Comparison of ENCODE assay signal across 9 cellular contexts in the genomic region with DNA sequence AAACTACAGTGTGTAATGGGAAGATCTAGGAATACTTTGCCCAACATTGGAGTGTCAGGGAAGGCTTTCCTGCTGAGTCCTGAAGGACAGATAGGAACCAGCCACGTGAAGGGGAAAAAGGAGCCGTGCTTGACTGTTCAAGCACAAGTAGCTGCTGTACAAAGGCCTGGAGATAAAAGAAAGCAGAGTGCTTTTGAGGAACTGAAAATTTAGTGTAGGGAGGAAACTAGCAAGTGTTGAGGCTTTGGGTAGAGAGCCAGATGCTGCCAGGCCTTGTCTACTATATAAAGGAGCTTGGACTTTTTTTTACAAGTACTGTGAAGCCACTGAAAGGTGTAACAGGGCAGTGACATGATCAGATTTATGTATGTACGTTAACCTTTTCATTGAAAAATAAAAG. TPM values are rescaled to one million over a fixed set of nuclear protein-coding genes. Genes with fewer than 3 reads are reported as not detected.
A peak's percentile ranks its signal among the peaks of the same experiment; 100 is the strongest.
DNase-seq lines count a peak whose midpoint lies in the region; ATAC-seq and TF ChIP-seq lines count a peak whose summit lies in the region.
"Had no signal": no experiment of that assay in that cellular context is flagged by ENCODE, and none has a peak within 500 bp of the region (broad histone marks: within the 10 kb centered on the region; RNA-seq: fewer than 3 reads in every experiment).

No MANE protein-coding gene starts in this region.

- TF ChIP-seq EP300 in sigmoid colon (IDR thresholded peaks at IDR 0.05): no peak

- no peak overlapping the region for H2AFZ ChIP-seq in OCI-LY7 (ENCODE audit: low read length)

- H3K4me3 ChIP-seq in cardiac muscle cell: no peak overlapping the region
- no peak overlapping the region for H3K4me3 ChIP-seq in right cardiac atrium (ENCODE audit: low read length)
- H3K4me3 ChIP-seq in OCI-LY7 (ENCODE audit: low read depth, low read length, poor library complexity, severe bottlenecking): no peak overlapping the region
- no peak overlapping the region for H3K4me3 ChIP-seq in sigmoid colon
- H3K4me3 ChIP-seq: SJSA1 had no signal

- H3K9me2 ChIP-seq in OCI-LY7 (ENCODE audit: insufficient read depth, low read length): no peaks in the 10 kb centered on the region

- ATAC-seq in right cardiac atrium: no peak
- ATAC-seq in HG02981 (IDR thresholded peaks at IDR 0.05; ENCODE audit: unreplicated experiment): peak; percentile 81

- H3K4me2 ChIP-seq in OCI-LY7 (ENCODE audit: low read length): peak overlapping the region; percentile 36

- H3K9me3 ChIP-seq in cardiac muscle cell (ENCODE audit: low read depth): no peaks in the 10 kb centered on the region
- H3K9me3 ChIP-seq in right cardiac atrium (ENCODE audit: control insufficient read depth, low read length): no peaks in the 10 kb centered on the region
- no peaks in the 10 kb centered on the region for H3K9me3 ChIP-seq in OCI-LY7 (ENCODE audit: low read length)
- H3K9me3 ChIP-seq in sigmoid colon: no peaks in the 10 kb centered on the region
- H3K9me3 ChIP-seq: SJSA1 had no signal

- H3K36me3 ChIP-seq in cardiac muscle cell (no peaks in the 10 kb centered on the region), OCI-LY7 (ENCODE audit: insufficient read depth, low read length) (no peaks in the 10 kb centered on the region), sigmoid colon (no peaks in the 10 kb centered on the region)
- H3K36me3 ChIP-seq: SJSA1 had no signal

- peaks cover 42% of the 10 kb centered on the region for H3K4me1 ChIP-seq in cardiac muscle cell (ENCODE audit: low read depth)
- H3K4me1 ChIP-seq in right cardiac atrium (ENCODE audit: control insufficient read depth, insufficient read depth, low read length): peaks cover 11% of the 10 kb centered on the region
- peaks cover 54% of the 10 kb centered on the region for H3K4me1 ChIP-seq in OCI-LY7 (ENCODE audit: insufficient read depth, low read length, poor library complexity, severe bottlenecking)
- peaks cover 0 to 30% (median 16%) of the 10 kb centered on the region in 4 donors for H3K4me1 ChIP-seq in sigmoid colon

- no peaks in the 10 kb centered on the region for H4K20me1 ChIP-seq in OCI-LY7 (ENCODE audit: insufficient read depth, low read length)

- TF ChIP-seq CTCF in cardiac muscle cell (IDR thresholded peaks at IDR 0.05; ENCODE audit: low read depth, low read length) (no peak), OCI-LY7 (conservative IDR thresholded peaks at IDR 0.05; ENCODE audit: low read length) (no peak), sigmoid colon (IDR thresholded peaks at IDR 0.05) (no peak)

- peak in 1 of 2 donors; percentile 50 for DNase-seq in cardiac muscle cell (ENCODE audit: low read depth in 1 of 2, low spot score in 1 of 2)
- DNase-seq in right cardiac atrium: no peak
- peak; percentile 92 for DNase-seq in OCI-LY7 (ENCODE audit: low spot score)
- DNase-seq in HUDEP-2 (lab: John Stamatoyannopoulos, UW; ENCODE audit: unreplicated experiment in 76 of 76): no peak
- DNase-seq in effector CD4-positive, alpha-beta T cell: no peak
- no peak for DNase-seq in COLO668 (lab: John Stamatoyannopoulos, UW; ENCODE audit: unreplicated experiment)
- DNase-seq in sigmoid colon: no peak

- H3K79me2 ChIP-seq in OCI-LY7 (ENCODE audit: insufficient read depth, low read depth, low read length): no peaks in the 10 kb centered on the region

- H3K27me3 ChIP-seq in cardiac muscle cell (no peaks in the 10 kb centered on the region), right cardiac atrium (ENCODE audit: control insufficient read depth, insufficient read depth) (no peaks in the 10 kb centered on the region), sigmoid colon (no peaks in the 10 kb centered on the region)
- H3K27me3 ChIP-seq: SJSA1 had no signal

- no TSS peak for BruUV-seq in OCI-LY7 (replicated peaks; lab: Mats Ljungman, UMichigan)

- H3K27ac ChIP-seq in cardiac muscle cell (peak overlapping the region; percentile 84), right cardiac atrium (ENCODE audit: low read length) (no peak overlapping the region), OCI-LY7 (ENCODE audit: low read depth, low read length, poor library complexity, severe bottlenecking) (peak overlapping the region; percentile 51), sigmoid colon (no peak overlapping the region)
- H3K27ac ChIP-seq: SJSA1 had no signal

- no peak for TF ChIP-seq POLR2A in sigmoid colon (IDR thresholded peaks at IDR 0.05)

- POLR2A ChIA-PET in OCI-LY7 (lab: Charles Lee): interaction anchor here (0.5 to 0.9 kb wide), 4 partner anchors 8 to 160 kb away, joined by 3 to 5 read pairs (median 3); no protein-coding TSS in a partner anchor

- intact Hi-C loops in right cardiac atrium (cut with DNase I): no loop called here
- intact Hi-C loops in OCI-LY7 (cut with micrococcal nuclease; ENCODE audit: unreplicated experiment): loop anchor here (2.0 to 10.0 kb wide), 4 partner anchors 68 to 307 kb away; partner anchors contain the start of genes NT5DC1, RWDD1 and ZUP1
- intact Hi-C loops in sigmoid colon (cut with DNase I): no loop called here

- CTCF ChIA-PET in OCI-LY7 (lab: Charles Lee; ENCODE audit: unreplicated experiment): no interaction called here

- 72% methylated on average over 3 of the region's 3 CpGs for WGBS in right cardiac atrium
- 56 to 83% methylated on average over 3 of the region's 3 CpGs for WGBS in sigmoid colon, 2 donors

RNA-seq across cellular contexts. Expression of gene DSE, which starts 39.0 kb away (rescaled TPM):
- total RNA-seq in cardiac muscle cell: 23.5 and 28.1 TPM in 2 replicates
- polyA plus RNA-seq in cardiac muscle cell: 12.7 and 14.3 TPM in 2 replicates
- 10 to 100 TPM; 16.5 to 34.3 (median 24.9) TPM for total RNA-seq in right cardiac atrium
- 6.9 TPM for polyA plus RNA-seq in right cardiac atrium
- 3.9 and 5.3 TPM in 2 replicates for total RNA-seq in OCI-LY7 (2014; rRNA removed; shearing (Covaris generic))
- total RNA-seq in OCI-LY7 (2022): 6.2 and 7.6 TPM in 2 replicates
- 10 to 100 TPM; 17.9 to 29.5 (median 25.6) TPM for total RNA-seq in sigmoid colon
- polyA plus RNA-seq in sigmoid colon: 1 to 10 TPM; 2.5 to 7.6 (median 5.4) TPM

RNA-seq across cellular contexts. Expression of gene CALHM6, which starts 51.4 kb away (rescaled TPM):
- total RNA-seq in cardiac muscle cell (3.0 TPM in 1 of 2 replicates, not detected in the other), right cardiac atrium (1 to 10 TPM; 3.0 to 4.8 (median 3.8) TPM), OCI-LY7 (2022) (0.79 and 1.8 TPM in 2 replicates), sigmoid colon (1 to 10 TPM; 1.3 to 8.6 (median 6.4) TPM)
- polyA plus RNA-seq in cardiac muscle cell (1.9 and 4.9 TPM in 2 replicates), right cardiac atrium (5.9 TPM), sigmoid colon (10 to 100 TPM in 2 of 3 donors, 1 to 10 TPM in 1; 9.6 to 32.0 (median 20.1) TPM)
- not detected in 2 replicates for total RNA-seq in OCI-LY7 (2014; rRNA removed; shearing (Covaris generic))
- total RNA-seq: SJSA1 had no signal

Comparison
In these comparisons a context has a peak if more than half of its experiments do, and no peak if none do; other contexts are left out.
1. H3K27ac ChIP-seq: peak in cardiac muscle cell (single experiment) and OCI-LY7 (single experiment); none in right cardiac atrium (single experiment) and sigmoid colon (0 of 4).